In the genomic region with DNA sequence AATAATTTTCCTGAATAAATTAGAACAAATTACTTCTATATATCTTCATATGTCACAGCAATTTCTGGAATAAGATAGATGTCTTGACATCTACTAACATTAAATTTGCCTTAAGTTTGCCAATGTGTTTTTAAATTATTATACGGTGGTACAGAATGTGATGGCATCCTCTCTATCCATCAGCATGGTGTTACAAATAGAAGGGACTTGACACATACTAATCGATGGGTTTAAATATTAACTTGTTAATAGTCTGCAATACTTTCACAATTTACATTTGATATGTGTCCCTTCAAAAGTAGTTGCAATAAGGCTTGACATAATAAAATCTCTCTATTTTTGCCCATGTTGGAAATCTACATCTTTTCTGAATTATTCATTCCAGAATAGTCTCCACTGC, we compare ENCODE assay signal across 8 cellular contexts.
"Had no signal": no experiment of that assay in that cellular context is flagged by ENCODE, and none has a peak within 500 bp of the region (broad histone marks: within the 10 kb centered on the region; RNA-seq: fewer than 3 reads in every experiment).

No MANE protein-coding gene starts in this region.

- FAIRE-seq: G401.6, GM12878, GM12891, GM12892, GM18507, GM19239 had no signal

- DNase-seq: GDM1, GF-D8 had no signal

- H3K4me3 ChIP-seq: GM12878 had no signal

- ATAC-seq: GM12878 had no signal
